In genomic region chr17:60599620-60600489, GRCh38 we compare ENCODE assay signal across 8 cellular contexts. TPM values are rescaled to one million over a fixed set of nuclear protein-coding genes. Genes with fewer than 3 reads are reported as not detected.
DNase-seq lines count a peak whose midpoint lies in the region; ATAC-seq lines count a peak whose summit lies in the region.

Gene PPM1D (plus strand): TSS chr17:60600193. CDS start chr17:60600415, 222 bp downstream.

- peak; percentile 93 for ATAC-seq in GM19397 (IDR thresholded peaks at IDR 0.05; ENCODE audit: unreplicated experiment)
- peak; percentile 73 for ATAC-seq in HG03565 (IDR thresholded peaks at IDR 0.05; ENCODE audit: unreplicated experiment)
- peak; percentile 91 for ATAC-seq in left lobe of liver

- DNase-seq in CD1c-positive myeloid dendritic cell (ENCODE audit: extremely low spot score) (peak; percentile 100), NCI-H748 treated with DMSO at 0.1 percent for 48 hours (lab: John Stamatoyannopoulos, UW) (peak; percentile 97), dedifferentiated amniotic fluid mesenchymal stem cell (ENCODE audit: extremely low spot score) (peak; percentile 99), left lobe of liver (ENCODE audit: low spot score) (peak; percentile 99)
- DNase-seq in activated CD4-positive, alpha-beta T cell treated with anti-CD3 and anti-CD28 coated beads, Interleukin-2, amount 50 U/mL, for 24 hours (ENCODE audit: low read depth in 1 of 2, low spot score in 1 of 2): peak; percentile 92 to 96
- peak; percentile 98 to 99 for DNase-seq in stimulated activated CD4-positive, alpha-beta T cell treated with anti-CD3 and anti-CD28 coated beads, Interleukin-2, amount 100 ng/mL, for 24 hours

RNA-seq across cellular contexts. Expression of gene PPM1D, which starts in this region (rescaled TPM):
- total RNA-seq in left lobe of liver: 5.0 TPM

Comparison
In these comparisons a context has a peak if more than half of its experiments do, and no peak if none do; other contexts are left out.
1. Peak in every context shown above with its lines: DNase-seq and ATAC-seq.